ENCODE assay signal across 24 cellular contexts in the genomic region with DNA sequence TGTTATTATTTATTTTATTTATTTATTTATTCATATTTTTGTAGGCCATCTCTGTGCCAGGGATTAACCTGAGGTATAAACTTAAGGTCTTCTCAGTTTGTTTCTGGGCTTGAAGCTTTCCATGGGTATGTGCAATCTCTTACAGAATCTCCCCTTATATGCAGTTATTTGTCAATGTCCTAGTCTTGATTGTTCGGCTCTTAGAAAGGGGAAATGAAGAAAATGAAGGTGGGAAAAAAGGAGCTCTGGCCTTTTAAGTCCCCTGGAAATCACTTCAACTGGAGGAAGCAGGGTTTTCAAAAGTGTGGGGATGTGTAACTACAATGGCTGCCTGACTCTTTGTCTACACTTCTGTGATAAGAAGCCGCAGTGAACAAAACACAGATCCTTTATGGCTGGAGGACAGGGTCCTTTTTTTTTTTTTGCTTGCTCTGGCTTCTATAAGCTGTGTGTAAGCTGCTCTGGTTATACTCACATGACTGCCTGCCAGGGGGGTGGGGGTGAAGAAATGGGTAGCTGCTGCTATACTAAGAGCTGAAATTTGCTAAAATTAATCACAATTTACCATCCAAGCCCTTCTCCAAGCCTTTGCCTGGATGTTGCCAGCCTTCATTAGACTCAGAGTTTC. TPM values are rescaled to one million over a fixed set of nuclear protein-coding genes. Genes with fewer than 3 reads are reported as not detected.
DNase-seq lines count a peak whose midpoint lies in the region; ATAC-seq and TF ChIP-seq lines count a peak whose summit lies in the region.
"Had no signal": no experiment of that assay in that cellular context is flagged by ENCODE, and none has a peak within 500 bp of the region (broad histone marks: within the 10 kb centered on the region; RNA-seq: fewer than 3 reads in every experiment).

No MANE protein-coding gene starts in this region.

- peaks cover 36% of the 10 kb centered on the region for H3K36me3 Mint-ChIP-seq in brain

- H3K9me3 ChIP-seq in neuron (ENCODE audit: low read length) (no peaks in the 10 kb centered on the region), spleen (peaks cover 0 to 45% (median 40%) of the 10 kb centered on the region in 8 donors)
- H3K9me3 ChIP-seq: pancreas had no signal

- peak overlapping the region in 4 of 5 experiments; percentile 50 to 87 (median 68) for H3K27ac Mint-ChIP-seq in brain
- H3K27ac Mint-ChIP-seq: activated CD4-positive, alpha-beta T cell treated with anti-CD3 and anti-CD28 coated beads for 36 hours; activated naive CD8-positive, alpha-beta T cell had no signal

- H3K4me3 ChIP-seq in neuron (ENCODE audit: low read length) (no peak overlapping the region), spleen (no peak overlapping the region)
- H3K4me3 ChIP-seq: pancreas had no signal

- peaks cover 7% of the 10 kb centered on the region for H3K4me1 Mint-ChIP-seq in brain
- H3K4me1 Mint-ChIP-seq: activated CD4-positive, alpha-beta T cell treated with anti-CD3 and anti-CD28 coated beads for 36 hours had no signal

- WGBS in spleen, 5 donors: 45 to 59% (median 56%) methylated on average over 2 of the region's 2 CpGs

- H3K9me3 Mint-ChIP-seq in brain: peaks cover 15 to 30% (median 29%) of the 10 kb centered on the region in 5 experiments

- H3K27me3 Mint-ChIP-seq in brain: no peaks in the 10 kb centered on the region
- H3K27me3 Mint-ChIP-seq: activated CD4-positive, alpha-beta T cell treated with anti-CD3 and anti-CD28 coated beads for 36 hours; activated naive CD8-positive, alpha-beta T cell had no signal

- peak overlapping the region; percentile 82 for H2AFZ ChIP-seq in neuron (ENCODE audit: low read depth, low read length)

- TF ChIP-seq POLR2A in spleen (IDR thresholded peaks at IDR 0.05): no peak

- intact Hi-C loops in spleen (cut with DNase I; ENCODE audit: low total_unique reads): no loop called here

- DNase-seq in D341Med (ENCODE audit: low spot score) (peak; percentile 30), NOMO-1 treated with DMSO at 0.1 percent for 48 hours (lab: John Stamatoyannopoulos, UW; ENCODE audit: unreplicated experiment) (peak; percentile 44), HuH-7.5 (ENCODE audit: low spot score) (no peak), spleen (no peak)
- DNase-seq: ACHN; activated CD4-positive, alpha-beta T cell treated with anti-CD3 and anti-CD28 coated beads for 36 hours; activated CD8-positive, alpha-beta memory T cell treated with anti-CD3 and anti-CD28 coated beads, Interleukin-2, amount 50 U/mL, for 48 hours; COR-L47; effector CD8-positive, alpha-beta T cell; left cardiac atrium; NCI-H2227 treated with DMSO at 0.1 percent for 48 hours; NK-92 treated with Interleukin-12 subunit alpha and Interleukin-12 subunit beta, amount 100 ng/mL, for 24 hours; pancreas; SHP77 treated with DMSO at 0.1 percent for 48 hours; small intestine; stimulated activated naive CD4-positive, alpha-beta T cell treated with Interleukin-2 at 50 U/mL for 16 hours; T1000 had no signal

- no peaks in the 10 kb centered on the region for H3K27me3 ChIP-seq in neuron (ENCODE audit: insufficient read depth, low read length)
- H3K27me3 ChIP-seq in spleen (replicated peaks in 1 of 7): no peaks in the 10 kb centered on the region
- H3K27me3 ChIP-seq: pancreas had no signal

- no peak overlapping the region for H3K27ac ChIP-seq in spleen
- H3K27ac ChIP-seq: KMS-11, pancreas had no signal

- H3K4me3 Mint-ChIP-seq in brain: no peak overlapping the region
- H3K4me3 Mint-ChIP-seq: activated CD4-positive, alpha-beta T cell treated with anti-CD3 and anti-CD28 coated beads for 36 hours; activated naive CD8-positive, alpha-beta T cell had no signal

- no peak for ATAC-seq in HG02870 (IDR thresholded peaks at IDR 0.05; ENCODE audit: unreplicated experiment)
- ATAC-seq in GM21717 (IDR thresholded peaks at IDR 0.05; ENCODE audit: unreplicated experiment): no peak
- ATAC-seq: activated CD4-positive, alpha-beta T cell treated with anti-CD3 and anti-CD28 coated beads for 36 hours; left cardiac atrium had no signal

- TF ChIP-seq CTCF in brain (conservative IDR thresholded peaks at IDR 0.05) (no peak), spleen (IDR thresholded peaks at IDR 0.05 in 8 of 11, conservative IDR thresholded peaks at IDR 0.05 in 3 of 11) (no peak)

- H3K4me1 ChIP-seq in neuron (ENCODE audit: insufficient read depth, low read length) (peaks cover 6% of the 10 kb centered on the region), spleen (peaks cover 0 to 7% (median 0%) of the 10 kb centered on the region in 6 donors)
- H3K4me1 ChIP-seq: pancreas had no signal

- H3K36me3 ChIP-seq in neuron (ENCODE audit: insufficient read depth, low read length) (no peaks in the 10 kb centered on the region), spleen (no peaks in the 10 kb centered on the region)
- H3K36me3 ChIP-seq: pancreas had no signal

RNA-seq across cellular contexts. Expression of gene CENPP, which starts 33.7 kb away (rescaled TPM):
- polyA plus RNA-seq in brain (ENCODE audit: insufficient read depth, low read depth, low replicate concordance) (11.2 TPM), spleen (1 to 10 TPM; 1.7 to 2.1 (median 2.0) TPM)
- 10 to 100 TPM in 2 of 7 donors, 1 to 10 TPM in 5; 5.4 to 15.8 (median 6.9) TPM for total RNA-seq in spleen

RNA-seq across cellular contexts. Expression of gene NOL8, which starts 34.3 kb away (rescaled TPM):
- polyA plus RNA-seq in brain (ENCODE audit: insufficient read depth, low read depth, low replicate concordance) (8.1 TPM), spleen (10 to 100 TPM; 29.9 to 38.2 (median 34.2) TPM)
- 10 to 100 TPM; 37.0 to 70.6 (median 43.4) TPM for total RNA-seq in spleen

RNA-seq across cellular contexts. Expression of gene OGN, which starts 44.9 kb away (rescaled TPM):
- polyA plus RNA-seq in brain (ENCODE audit: insufficient read depth, low read depth, low replicate concordance): 2.1 TPM
- total RNA-seq in spleen: 1 to 10 TPM in 1 of 7 donors, under 1 TPM in 5, not detected in 1; 0.14 to 1.2 (median 0.61) TPM
- polyA plus RNA-seq in spleen: 1 to 10 TPM in 1 of 3 donors, under 1 TPM in 2; 0.48 to 1.3 (median 0.57) TPM
- total RNA-seq: activated CD4-positive, alpha-beta T cell treated with anti-CD3 and anti-CD28 coated beads for 36 hours; H1 had no signal
- polyA plus RNA-seq: H1 had no signal

Comparison
In these comparisons a context has a peak if more than half of its experiments do, and no peak if none do; other contexts are left out.
1. DNase-seq: peak in D341Med (single experiment) and NOMO-1 treated with DMSO at 0.1 percent for 48 hours (single experiment); none in HuH-7.5 (single experiment) and spleen (single experiment).